ENCODE assay signal across 10 cellular contexts in genomic region chr10:44966816-44967509, GRCh38. TPM values are rescaled to one million over a fixed set of nuclear protein-coding genes. Genes with fewer than 3 reads are reported as not detected.
DNase-seq lines count a peak whose midpoint lies in the region; ATAC-seq and TF ChIP-seq lines count a peak whose summit lies in the region.
"Had no signal": no experiment of that assay in that cellular context is flagged by ENCODE, and none has a peak within 500 bp of the region (broad histone marks: within the 10 kb centered on the region; RNA-seq: fewer than 3 reads in every experiment).

No MANE protein-coding gene starts in this region.

- TF ChIP-seq EP300 in transverse colon (IDR thresholded peaks at IDR 0.05; ENCODE audit: low read depth): no peak

- 87 to 91% methylated on average over 8 of the region's 8 CpGs for WGBS in lung, 2 donors
- WGBS in transverse colon (ENCODE audit: low coverage in 1 of 2), 2 donors: 80% methylated on average over 8 of the region's 8 CpGs; no CpG with 5 or more reads in 1 of the 2 donors

- H3K27ac Mint-ChIP-seq in MCF 10A (ENCODE audit: low read depth, unreplicated experiment): no peak overlapping the region
- H3K27ac Mint-ChIP-seq in activated T-cell treated with anti-CD3 and anti-CD28 coated beads, Interleukin-2, amount 50 U/mL, for 24 hours: no peak overlapping the region

- in situ Hi-C loops in transverse colon (cut with MboI; ENCODE audit: low pct_ligation_motif_present in 1 of 4, low pct_unique_long_range_greater_than_20kb in 1 of 4, low sequenced_read_pairs in 3 of 4): no loop called here

- H3K36me3 ChIP-seq in breast epithelium (no peaks in the 10 kb centered on the region), lung (ENCODE audit: control insufficient read depth in 2 of 2, insufficient read depth in 2 of 2, low read length in 2 of 2) (peaks cover 0 to 21% of the 10 kb centered on the region in 2 donors), transverse colon (no peaks in the 10 kb centered on the region)

- H3K9me3 Mint-ChIP-seq in MCF 10A (ENCODE audit: unreplicated experiment): no peaks in the 10 kb centered on the region
- H3K9me3 Mint-ChIP-seq in activated T-cell treated with anti-CD3 and anti-CD28 coated beads, Interleukin-2, amount 50 U/mL, for 24 hours: no peaks in the 10 kb centered on the region

- TF ChIP-seq CTCF in MCF 10A (IDR thresholded peaks at IDR 0.05; ENCODE audit: unreplicated experiment) (peak; percentile 17), breast epithelium (IDR thresholded peaks at IDR 0.05) (no peak), choroid plexus epithelial cell (conservative IDR thresholded peaks at IDR 0.05; ENCODE audit: low read depth, low read length) (no peak), lung (IDR thresholded peaks at IDR 0.05; ENCODE audit: control extremely low read depth, extremely low read depth) (no peak), transverse colon (IDR thresholded peaks at IDR 0.05) (peak in 3 of 5 experiments; percentile 12 to 20 (median 16))

- H3K4me1 ChIP-seq in breast epithelium (peaks cover 7 to 27% of the 10 kb centered on the region in 2 donors), lung (ENCODE audit: control insufficient read depth in 2 of 2, insufficient read depth in 2 of 2, low read length in 2 of 2) (peaks cover 27 to 34% of the 10 kb centered on the region in 2 donors), transverse colon (peaks cover 11 to 57% (median 23%) of the 10 kb centered on the region in 4 donors)

- no peak overlapping the region for H3K4me3 ChIP-seq in breast epithelium
- no peak overlapping the region for H3K4me3 ChIP-seq in choroid plexus epithelial cell (ENCODE audit: low read depth, low read length)
- H3K4me3 ChIP-seq in lung: no peak overlapping the region
- no peak overlapping the region for H3K4me3 ChIP-seq in transverse colon

- H3K9me3 ChIP-seq in breast epithelium: no peaks in the 10 kb centered on the region
- H3K9me3 ChIP-seq in lung (ENCODE audit: control insufficient read depth in 2 of 2, insufficient read depth in 1 of 2, low read length in 1 of 2): peaks cover 0 to 2% of the 10 kb centered on the region in 2 donors
- no peaks in the 10 kb centered on the region for H3K9me3 ChIP-seq in transverse colon

- TF ChIP-seq POLR2A in breast epithelium (IDR thresholded peaks at IDR 0.05) (no peak), transverse colon (IDR thresholded peaks at IDR 0.05) (no peak)

- intact Hi-C loops in MCF 10A (cut with micrococcal nuclease) (no loop called here), breast epithelium (cut with DNase I; ENCODE audit: low total_unique reads) (no loop called here), transverse colon (cut with DNase I; ENCODE audit: low total_unique reads) (no loop called here)

- H3K36me3 Mint-ChIP-seq in MCF 10A (ENCODE audit: insufficient read depth, unreplicated experiment): no peaks in the 10 kb centered on the region
- H3K36me3 Mint-ChIP-seq in activated T-cell treated with anti-CD3 and anti-CD28 coated beads, Interleukin-2, amount 50 U/mL, for 24 hours (ENCODE audit: low read depth): no peaks in the 10 kb centered on the region

- no peak for DNase-seq in MCF 10A (ENCODE audit: unreplicated experiment)
- DNase-seq in breast epithelium (ENCODE audit: low spot score in 2 of 2): no peak
- peak; percentile 40 for DNase-seq in choroid plexus epithelial cell (ENCODE audit: low read depth)
- DNase-seq in lung (ENCODE audit: low spot score): no peak
- no peak for DNase-seq in transverse colon
- DNase-seq in activated T-cell treated with anti-CD3 and anti-CD28 coated beads, Interleukin-2, amount 50 U/mL, for 24 hours: no peak
- no peak for DNase-seq in hippocampal formation (lab: John Stamatoyannopoulos, UW)
- DNase-seq: midbrain had no signal

- POLR2A ChIA-PET in MCF 10A (lab: Yijun Ruan, JAX): interaction anchor here (1.3 kb wide), 1 partner anchor 11 kb away, joined by 6 read pairs; the partner anchor contains the start of gene DEPP1

- BruUV-seq in MCF 10A (replicated peaks; lab: Mats Ljungman, UMichigan): no TSS peak

- H3K27me3 ChIP-seq in breast epithelium (no peaks in the 10 kb centered on the region), lung (ENCODE audit: control insufficient read depth, insufficient read depth) (no peaks in the 10 kb centered on the region), transverse colon (no peaks in the 10 kb centered on the region)

- no peak overlapping the region for H3K4me3 Mint-ChIP-seq in MCF 10A (ENCODE audit: unreplicated experiment)
- no peak overlapping the region for H3K4me3 Mint-ChIP-seq in activated T-cell treated with anti-CD3 and anti-CD28 coated beads, Interleukin-2, amount 50 U/mL, for 24 hours

- H3K4me1 Mint-ChIP-seq in MCF 10A (ENCODE audit: insufficient read depth, unreplicated experiment): peaks cover 18% of the 10 kb centered on the region
- peaks cover 32% of the 10 kb centered on the region for H3K4me1 Mint-ChIP-seq in activated T-cell treated with anti-CD3 and anti-CD28 coated beads, Interleukin-2, amount 50 U/mL, for 24 hours (ENCODE audit: low read depth)

- CTCF ChIA-PET in MCF 10A (lab: Yijun Ruan, JAX): interaction anchor here (0.6 to 4.1 kb wide), 7 partner anchors 9 to 1292 kb away, joined by 3 to 16 read pairs (median 9); no protein-coding TSS in a partner anchor

- H3K27me3 Mint-ChIP-seq in MCF 10A (ENCODE audit: insufficient read depth, unreplicated experiment): no peaks in the 10 kb centered on the region
- no peaks in the 10 kb centered on the region for H3K27me3 Mint-ChIP-seq in activated T-cell treated with anti-CD3 and anti-CD28 coated beads, Interleukin-2, amount 50 U/mL, for 24 hours

- ATAC-seq in lung (ENCODE audit: insufficient read depth, low FRiP score) (no peak), GM21825 (IDR thresholded peaks at IDR 0.05; ENCODE audit: unreplicated experiment) (no peak)

- H3K27ac ChIP-seq in breast epithelium (peak overlapping the region in 1 of 2 donors; percentile 60), lung (ENCODE audit: low read depth in 1 of 2, low read length in 1 of 2) (peak overlapping the region; percentile 37 to 99), transverse colon (peak overlapping the region; percentile 64 to 89 (median 70))

RNA-seq across cellular contexts. Expression of gene RASSF4, which starts 7.4 kb away (rescaled TPM):
- total RNA-seq in MCF 10A (2022): 0.22 TPM in 1 of 2 replicates, not detected in the other
- total RNA-seq in breast epithelium: 100 to 1,000 TPM in 1 of 3 donors, 10 to 100 TPM in 2; 18.7 to 364 (median 41.1) TPM
- 10 to 100 TPM; 38.8 to 44.3 TPM for total RNA-seq in lung
- 10 to 100 TPM; 19.5 to 55.4 TPM for polyA plus RNA-seq in lung
- total RNA-seq in transverse colon: 10 to 100 TPM; 26.8 to 37.8 (median 27.5) TPM

RNA-seq across cellular contexts. Expression of gene DEPP1, which starts 11.6 kb away (rescaled TPM):
- total RNA-seq in MCF 10A (2022): 0.76 and 0.84 TPM in 2 replicates
- total RNA-seq in breast epithelium: 1,000 to 10,000 TPM in 1 of 3 donors, 100 to 1,000 TPM in 2; 139 to 2,057 (median 460) TPM
- total RNA-seq in lung: 100 to 1,000 TPM in 1 of 2 donors, 10 to 100 TPM in 1; 37.0 to 149 TPM
- 10 to 100 TPM; 48.3 to 91.9 TPM for polyA plus RNA-seq in lung
- total RNA-seq in transverse colon: 100 to 1,000 TPM in 2 of 4 donors, 10 to 100 TPM in 2; 14.6 to 109 (median 76.6) TPM

RNA-seq across cellular contexts. Expression of gene ZNF22, which starts 33.8 kb away (rescaled TPM):
- total RNA-seq in MCF 10A (2022): 7.2 and 8.5 TPM in 2 replicates
- 10 to 100 TPM; 32.0 to 54.1 (median 34.2) TPM for total RNA-seq in breast epithelium
- 10 to 100 TPM; 17.7 to 40.7 TPM for total RNA-seq in lung
- 10 to 100 TPM; 16.8 to 18.6 TPM for polyA plus RNA-seq in lung
- total RNA-seq in transverse colon: 10 to 100 TPM in 1 of 4 donors, 1 to 10 TPM in 3; 4.6 to 14.3 (median 9.5) TPM

RNA-seq across cellular contexts. Expression of gene TMEM72, which starts 55.8 kb away (rescaled TPM):
- total RNA-seq in MCF 10A (2022): not detected in 2 replicates
- total RNA-seq in breast epithelium: not detected
- total RNA-seq in lung: under 1 TPM in 1 of 2 donors, not detected in 1; 0.11 TPM
- under 1 TPM; 0.02 to 0.04 TPM for polyA plus RNA-seq in lung
- total RNA-seq in transverse colon: 10 to 100 TPM in 3 of 4 donors, 1 to 10 TPM in 1; 9.5 to 49.4 (median 16.5) TPM
- total RNA-seq: M059J had no signal

Comparison
In these comparisons a context has a peak if more than half of its experiments do, and no peak if none do; other contexts are left out.
1. CTCF ChIP-seq: peak in MCF 10A (single experiment) and transverse colon (3 of 5); none in breast epithelium (0 of 3), choroid plexus epithelial cell (single experiment) and lung (single experiment).
2. RNA of gene RASSF4, which starts 7.4 kb away (total RNA-seq): 38.8 to 44.3 TPM in lung, 18.7 to 364 TPM in breast epithelium and 26.8 to 37.8 TPM in transverse colon; 0.22 TPM in MCF 10A; every median in the first group is over 10 times any median in the second.